In the genomic region with DNA sequence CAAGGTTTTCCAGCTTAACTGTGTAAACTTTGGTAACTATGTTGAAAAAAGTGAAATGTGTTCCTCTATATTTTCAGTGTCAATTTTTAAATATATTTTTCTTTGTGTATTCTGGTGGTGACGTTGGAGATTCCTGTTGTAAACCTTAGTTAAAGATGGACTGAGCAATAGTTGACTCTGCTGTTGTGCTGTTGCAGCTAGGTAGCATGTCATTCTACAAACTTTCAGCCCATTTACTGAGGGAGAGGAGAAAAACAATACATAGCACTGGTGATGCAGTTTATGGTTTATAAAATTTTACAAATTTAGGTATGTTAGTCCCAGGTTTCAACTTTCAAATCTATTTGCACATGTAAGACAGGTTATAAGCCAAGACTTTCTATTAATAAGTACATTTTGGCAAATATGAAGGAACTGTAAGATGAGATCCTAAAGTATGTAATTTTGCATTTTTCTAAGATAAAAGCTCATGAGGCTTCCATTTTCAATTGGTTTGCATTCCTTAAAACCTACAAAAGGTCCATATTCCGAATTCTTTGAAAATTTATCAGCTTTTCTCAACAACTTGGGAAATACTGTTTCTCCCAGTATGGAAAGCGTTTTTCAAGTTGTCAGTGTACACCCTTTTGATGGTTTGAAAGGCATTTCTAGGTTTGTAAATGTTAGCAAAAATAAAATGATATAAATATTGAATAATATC, we compare ENCODE assay signal across 8 cellular contexts. TPM values are rescaled to one million over a fixed set of nuclear protein-coding genes. Genes with fewer than 3 reads are reported as not detected.
A peak's percentile ranks its signal among the peaks of the same experiment; 100 is the strongest.
DNase-seq lines count a peak whose midpoint lies in the region; ATAC-seq, FAIRE-seq and TF ChIP-seq lines count a peak whose summit lies in the region.

No MANE protein-coding gene starts in this region.

- no peaks in the 10 kb centered on the region for H4K20me1 ChIP-seq in endothelial cell of umbilical vein (replicated peaks; ENCODE audit: control insufficient read depth, extremely low read depth, insufficient read depth, low read length)

- H3K4me3 ChIP-seq in Panc1 (ENCODE audit: low read depth in 2 of 2, low read length in 2 of 2) (peak overlapping the region; percentile 90 to 92; a peak in 3 of 4 replicates), endothelial cell of umbilical vein (replicated peaks in 1 of 3; ENCODE audit: insufficient read depth in 1 of 3, low read depth in 1 of 3, low read length in 3 of 3) (peak overlapping the region in 1 of 3 experiments; percentile 93)

- H3K9ac ChIP-seq in endothelial cell of umbilical vein (replicated peaks; ENCODE audit: extremely low read depth, insufficient read depth, low read length) = no peak overlapping the region

- TSS peak; percentile 85 for BruUV-seq in Panc1 (replicated peaks; lab: Mats Ljungman, UMichigan)
- BruUV-seq in endothelial cell of umbilical vein (replicated peaks; lab: Mats Ljungman, UMichigan) = TSS peak; percentile 36

- no peaks in the 10 kb centered on the region for H3K9me3 Mint-ChIP-seq in osteocyte (ENCODE audit: unreplicated experiment)

- peak overlapping the region; percentile 95 for H3K4me2 ChIP-seq in endothelial cell of umbilical vein (ENCODE audit: insufficient read depth, low read length)

- peaks cover 11% of the 10 kb centered on the region for H3K4me1 ChIP-seq in Panc1 (ENCODE audit: control insufficient read depth, insufficient read depth, low read length)
- peaks cover 9% of the 10 kb centered on the region for H3K4me1 ChIP-seq in endothelial cell of umbilical vein (ENCODE audit: control insufficient read depth, extremely low read depth, insufficient read depth, low read length)

- H3K27ac ChIP-seq in Panc1 (ENCODE audit: low read length) = no peak overlapping the region; the same call in 1 of the 2 replicates
- no peak overlapping the region for H3K27ac ChIP-seq in endothelial cell of umbilical vein (ENCODE audit: insufficient read depth, low read depth, low read length)

- H2AFZ ChIP-seq in endothelial cell of umbilical vein (ENCODE audit: low read depth, low read length) = no peak overlapping the region

- CTCF ChIA-PET in Panc1 (lab: Charles Lee) = no interaction called here
- CTCF ChIA-PET in endothelial cell of umbilical vein (lab: Charles Lee) = interaction anchor here (0.7 to 5.9 kb wide), 5 partner anchors 12 to 267 kb away, joined by 3 to 68 read pairs (median 4); no protein-coding TSS in a partner anchor

- ATAC-seq in Panc1 = no peak

- POLR2A ChIA-PET in Panc1 (lab: Charles Lee) = no interaction called here
- POLR2A ChIA-PET in endothelial cell of umbilical vein (lab: Charles Lee) = no interaction called here

- peaks cover 32% of the 10 kb centered on the region for H3K4me1 Mint-ChIP-seq in osteocyte (ENCODE audit: unreplicated experiment)

- H3K9me3 ChIP-seq in Panc1 (ENCODE audit: control insufficient read depth, insufficient read depth, low read depth, low read length) (no peaks in the 10 kb centered on the region), endothelial cell of umbilical vein (replicated peaks; ENCODE audit: control insufficient read depth, insufficient read depth, low read length) (no peaks in the 10 kb centered on the region)

- intact Hi-C loops in Panc1 (cut with micrococcal nuclease; ENCODE audit: unreplicated experiment) (no loop called here), endothelial cell of umbilical vein (cut with micrococcal nuclease) (no loop called here)

- in situ Hi-C loops in G401 (cut with HindIII; ENCODE audit: low sequenced_read_pairs) = no loop called here
- in situ Hi-C loops in Panc1 (cut with HindIII; ENCODE audit: low pct_unique_long_range_greater_than_20kb, low sequenced_read_pairs) = no loop called here

- TF ChIP-seq CTCF in Panc1 (IDR thresholded peaks at IDR 0.05) = no peak
- TF ChIP-seq CTCF in endothelial cell of umbilical vein (IDR thresholded peaks at IDR 0.05; ENCODE audit: extremely low read depth in 1 of 2, insufficient read depth in 1 of 2, low read depth in 1 of 2, low read length in 2 of 2) = no peak
- TF ChIP-seq CTCF in osteocyte (IDR thresholded peaks at IDR 0.05) = no peak

- H3K36me3 Mint-ChIP-seq in osteocyte (ENCODE audit: unreplicated experiment) = no peaks in the 10 kb centered on the region

- dilution Hi-C loops in endothelial cell of umbilical vein (cut with MboI; ENCODE audit: extremely low pct_ligation_motif_present, low sequenced_read_pairs) = no loop called here

- H3K4me3 Mint-ChIP-seq in osteocyte (ENCODE audit: unreplicated experiment) = peak overlapping the region; percentile 83

- DNase-seq in G401 (ENCODE audit: low spot score) (peak; percentile 5), Panc1 (ENCODE audit: low read depth, low spot score) (no peak), endothelial cell of umbilical vein (ENCODE audit: low read depth, low spot score) (no peak), osteocyte (ENCODE audit: extremely low spot score, unreplicated experiment) (no peak), T1000 (lab: John Stamatoyannopoulos, UW) (no peak), NCI-H1930 (lab: John Stamatoyannopoulos, UW) (no peak), SKM-1 (lab: John Stamatoyannopoulos, UW; ENCODE audit: unreplicated experiment) (no peak), NCI-H82 (lab: John Stamatoyannopoulos, UW) (no peak)

- no peak for FAIRE-seq in endothelial cell of umbilical vein (lab: Jason Lieb, UNC)

- H3K27me3 ChIP-seq in Panc1 (ENCODE audit: control insufficient read depth, insufficient read depth, low read length) (no peaks in the 10 kb centered on the region), endothelial cell of umbilical vein (ENCODE audit: control insufficient read depth in 2 of 2, insufficient read depth in 2 of 2, low read length in 2 of 2) (peaks cover 19 to 27% of the 10 kb centered on the region in 2 experiments)

- H3K27ac Mint-ChIP-seq in osteocyte (ENCODE audit: unreplicated experiment) = no peak overlapping the region

- H3K36me3 ChIP-seq in Panc1 (ENCODE audit: control insufficient read depth, insufficient read depth, low read length) (no peaks in the 10 kb centered on the region; the same call in 1 of the 2 replicates), endothelial cell of umbilical vein (ENCODE audit: control insufficient read depth in 2 of 2, extremely low read depth in 1 of 2, insufficient read depth in 2 of 2, low read length in 2 of 2) (no peaks in the 10 kb centered on the region)

- peaks cover 10% of the 10 kb centered on the region for H3K79me2 ChIP-seq in endothelial cell of umbilical vein (ENCODE audit: control insufficient read depth, insufficient read depth, low read length)

- peaks cover 26% of the 10 kb centered on the region for H3K27me3 Mint-ChIP-seq in osteocyte (ENCODE audit: unreplicated experiment)

- no peaks in the 10 kb centered on the region for H3K9me1 ChIP-seq in endothelial cell of umbilical vein (replicated peaks; ENCODE audit: control insufficient read depth, extremely low read depth, insufficient read depth, low read length)

- no peak for TF ChIP-seq POLR2A in endothelial cell of umbilical vein (IDR thresholded peaks at IDR 0.05; ENCODE audit: low read depth, low read length)

TF ChIP-seq in endothelial cell of umbilical vein, 7 proteins besides CTCF, POLR2A, EP300 and RAD21:
- no peak for TF ChIP-seq FOS (IDR thresholded peaks at IDR 0.05; ENCODE audit: borderline replicate concordance, insufficient read depth, low read length)
- TF ChIP-seq MYC (IDR thresholded peaks at IDR 0.05; ENCODE audit: low read depth, low read length) = no peak
- TF ChIP-seq JUN (IDR thresholded peaks at IDR 0.05; ENCODE audit: borderline replicate concordance, insufficient read depth, insufficient read length, low read depth) = no peak
- no peak for TF ChIP-seq GATA2 (IDR thresholded peaks at IDR 0.05; ENCODE audit: insufficient read depth, insufficient read length, low read depth, low read length)
- TF ChIP-seq, protein P1, sequence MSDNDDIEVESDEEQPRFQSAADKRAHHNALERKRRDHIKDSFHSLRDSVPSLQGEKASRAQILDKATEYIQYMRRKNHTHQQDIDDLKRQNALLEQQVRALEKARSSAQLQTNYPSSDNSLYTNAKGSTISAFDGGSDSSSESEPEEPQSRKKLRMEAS (IDR thresholded peaks at IDR 0.05; ENCODE audit: insufficient read depth, insufficient read length) = no peak
- TF ChIP-seq POLR2AphosphoS5 (IDR thresholded peaks at IDR 0.05; ENCODE audit: insufficient read depth, low read depth, low read length) = no peak
- TF ChIP-seq EZH2 (IDR thresholded peaks at IDR 0.05; ENCODE audit: borderline replicate concordance, low read depth, low read length, severe bottlenecking) = no peak
TF ChIP-seq in endothelial cell of umbilical vein: peak in this region for 0.

RNA-seq across cellular contexts. Expression of gene NDFIP2, which starts 1.5 kb away (rescaled TPM):
- total RNA-seq in G401 (2014; rRNA removed; shearing (Covaris generic)) = 15.4 and 17.5 TPM in 2 replicates
- total RNA-seq in Panc1 (2021; ENCODE audit: unreplicated experiment) (29.6 TPM), endothelial cell of umbilical vein (18.5 and 21.8 TPM in 2 replicates), osteocyte (30.0 and 30.6 TPM in 2 replicates)
- polyA plus RNA-seq in Panc1 (2012; ENCODE audit: insufficient read length) = 17.1 TPM
- polyA plus RNA-seq in endothelial cell of umbilical vein = 7.9 and 8.8 TPM in 2 replicates
- polyA plus RNA-seq in endothelial cell of umbilical vein (2011; cell fraction: cytosol; rRNA removed) = 5.9 and 7.9 TPM in 2 replicates
- polyA plus RNA-seq in endothelial cell of umbilical vein (2011; cell fraction: nucleus; rRNA removed) = 5.5 and 7.7 TPM in 2 replicates
- 12.6 and 13.1 TPM in 2 replicates for polyA plus RNA-seq in endothelial cell of umbilical vein (2012)
- polyA minus RNA-seq in endothelial cell of umbilical vein = 21.4 and 22.7 TPM in 2 replicates
- 27.8 TPM for polyA minus RNA-seq in endothelial cell of umbilical vein (2011; cell fraction: cytosol; rRNA and poly(A)+ RNA removed)
- 12.6 and 13.8 TPM in 2 replicates for polyA minus RNA-seq in endothelial cell of umbilical vein (2011; cell fraction: nucleus; rRNA and poly(A)+ RNA removed)
